8 cellular contexts compared by ENCODE assay signal in genomic region chr7:4712371-4713182, GRCh38. TPM values are rescaled to one million over a fixed set of nuclear protein-coding genes. Genes with fewer than 3 reads are reported as not detected.
A peak's percentile ranks its signal among the peaks of the same experiment; 100 is the strongest.
DNase-seq lines count a peak whose midpoint lies in the region; FAIRE-seq and TF ChIP-seq lines count a peak whose summit lies in the region.
"Had no signal": no experiment of that assay in that cellular context is flagged by ENCODE, and none has a peak within 500 bp of the region (broad histone marks: within the 10 kb centered on the region; RNA-seq: fewer than 3 reads in every experiment).

No MANE protein-coding gene starts in this region.

- H3K4me3 ChIP-seq in GM12865 (ENCODE audit: low read depth, low read length) (peak overlapping the region; percentile 22), HFF-Myc (replicated peaks; ENCODE audit: low read depth, low read length) (peak overlapping the region; percentile 19)
- H3K4me3 ChIP-seq: SK-N-MC had no signal

- no peaks in the 10 kb centered on the region for H3K9me3 Mint-ChIP-seq in immature natural killer cell

- no peak overlapping the region for H3K4me3 Mint-ChIP-seq in immature natural killer cell

- peak; percentile 50 for FAIRE-seq in urothelium cell line (lab: Jason Lieb, UNC)

- peak overlapping the region in 2 of 6 donors; percentile 31 to 53 for H3K27ac Mint-ChIP-seq in immature natural killer cell

- TF ChIP-seq CTCF in GM12865 (IDR thresholded peaks at IDR 0.05; ENCODE audit: insufficient read depth, low read depth, low read length, missing control alignments) (no peak), HFF-Myc (IDR thresholded peaks at IDR 0.05; ENCODE audit: low read depth, low read length, missing control alignments) (no peak)

- DNase-seq in GM12865 (ENCODE audit: low read depth) (peak; percentile 62), HFF-Myc (ENCODE audit: extremely low read depth, low read depth) (peak; percentile 56), NCI-H524 treated with DMSO at 0.1 percent for 48 hours (lab: John Stamatoyannopoulos, UW) (peak; percentile 85), fibroblast of peridontal ligament (ENCODE audit: extremely low read depth) (peak; percentile 67), urothelium cell line (ENCODE audit: low spot score) (no peak), immature natural killer cell (no peak), nucleus accumbens (lab: John Stamatoyannopoulos, UW) (no peak)

- H3K27me3 Mint-ChIP-seq in immature natural killer cell (ENCODE audit: low read depth in 3 of 3) = peaks cover 0 to 2% (median 2%) of the 10 kb centered on the region in 3 donors

- no peaks in the 10 kb centered on the region for H3K36me3 Mint-ChIP-seq in immature natural killer cell

- H3K4me1 Mint-ChIP-seq in immature natural killer cell = peaks cover 69 to 74% of the 10 kb centered on the region in 2 donors

RNA-seq across cellular contexts. Expression of gene FOXK1, which starts 30.5 kb away (rescaled TPM):
- 1 to 10 TPM; 1.1 to 3.4 (median 1.5) TPM for polyA plus RNA-seq in immature natural killer cell

Comparison
In these comparisons a context has a peak if more than half of its experiments do, and no peak if none do; other contexts are left out.
1. DNase-seq: peak in GM12865 (single experiment), HFF-Myc (single experiment), NCI-H524 treated with DMSO at 0.1 percent for 48 hours (single experiment) and fibroblast of peridontal ligament (single experiment); none in urothelium cell line (single experiment), immature natural killer cell (0 of 3) and nucleus accumbens (0 of 56).